ENCODE assay signal across 8 cellular contexts in genomic region chr6:38639498-38640215, GRCh38.
A peak's percentile ranks its signal among the peaks of the same experiment; 100 is the strongest.
DNase-seq lines count a peak whose midpoint lies in the region; ATAC-seq and TF ChIP-seq lines count a peak whose summit lies in the region.

TSS of gene BTBD9 (minus strand) at chr6:38639929.

- H3K27ac ChIP-seq in HL-60 (replicated peaks) (peak within 1 kb of the TSS; percentile 72), OCI-LY1 (ENCODE audit: low read depth, low read length, poor library complexity, severe bottlenecking) (no peak within 1 kb of the TSS), mucosa of rectum (ENCODE audit: low read depth in 2 of 2, low read length in 2 of 2) (peak within 1 kb of the TSS; percentile 89 to 91)

- no peaks in the 10 kb centered on the region for H3K79me2 ChIP-seq in OCI-LY1 (ENCODE audit: insufficient read depth, low read length)

- H3K4me1 ChIP-seq in OCI-LY1 (ENCODE audit: insufficient read depth, low read length, severe bottlenecking) = peaks cover 17% of the 10 kb centered on the region
- peaks cover 14 to 26% of the 10 kb centered on the region in 2 donors for H3K4me1 ChIP-seq in mucosa of rectum (ENCODE audit: control insufficient read depth in 2 of 2, insufficient read depth in 2 of 2, low read length in 2 of 2)

- H3K4me3 ChIP-seq in HL-60 (replicated peaks; ENCODE audit: insufficient read depth, low read length) (peak within 1 kb of the TSS; percentile 95), OCI-LY1 (ENCODE audit: low read depth, low read length, poor library complexity, severe bottlenecking) (peak within 1 kb of the TSS; percentile 87), mucosa of rectum (ENCODE audit: low read length in 2 of 2) (peak within 1 kb of the TSS; percentile 97)

- peak within 1 kb of the TSS; percentile 65 for H3K9ac ChIP-seq in OCI-LY1 (ENCODE audit: low read length)
- peak within 1 kb of the TSS; percentile 90 to 92 for H3K9ac ChIP-seq in mucosa of rectum (ENCODE audit: low read depth in 1 of 2, low read length in 2 of 2)

- no peaks in the 10 kb centered on the region for H3K36me3 ChIP-seq in OCI-LY1 (ENCODE audit: insufficient read depth, low read length)
- H3K36me3 ChIP-seq in mucosa of rectum (ENCODE audit: control insufficient read depth in 2 of 2, insufficient read depth in 2 of 2, low read length in 2 of 2) = no peaks in the 10 kb centered on the region

- no peaks in the 10 kb centered on the region for H3F3A ChIP-seq in OCI-LY1 (ENCODE audit: insufficient read depth, low read length)

- H3K9me3 ChIP-seq in OCI-LY1 (ENCODE audit: low read length) (no peaks in the 10 kb centered on the region), mucosa of rectum (ENCODE audit: control insufficient read depth in 2 of 2, low read length in 2 of 2) (no peaks in the 10 kb centered on the region)

- H3K27me3 ChIP-seq in HL-60 (ENCODE audit: insufficient read depth, poor library complexity, severe bottlenecking) = no peaks in the 10 kb centered on the region
- no peaks in the 10 kb centered on the region for H3K27me3 ChIP-seq in OCI-LY1 (ENCODE audit: insufficient read depth, low read length)
- no peaks in the 10 kb centered on the region for H3K27me3 ChIP-seq in mucosa of rectum (ENCODE audit: control insufficient read depth in 2 of 2, insufficient read depth in 2 of 2, low read length in 2 of 2)

- H2AFZ ChIP-seq in OCI-LY1 (ENCODE audit: low read length) = peak within 1 kb of the TSS; percentile 28

- DNase-seq in COLO829 (ENCODE audit: low spot score) (peak; percentile 73), HL-60 (ENCODE audit: low read depth in 1 of 2, low spot score in 1 of 2) (peak; percentile 53 to 66), activated T-cell treated with anti-CD3 and anti-CD28 coated beads for 4 hours (peak; percentile 60), erythroblast (lab: John Stamatoyannopoulos, UW) (peak; percentile 85 to 86)
- peak; percentile 87 for DNase-seq in stimulated activated CD8-positive, alpha-beta memory T cell treated with anti-CD3 and anti-CD28 coated beads, Interleukin-4, amount 100 ng/mL, for 48 hours

- peak; percentile 34 for TF ChIP-seq POLR2A in erythroblast (IDR thresholded peaks at IDR 0.05; ENCODE audit: low read length)

- ATAC-seq in GM19455 (IDR thresholded peaks at IDR 0.05; ENCODE audit: unreplicated experiment) = peak; percentile 76

- H4K20me1 ChIP-seq in OCI-LY1 (ENCODE audit: insufficient read depth, low read length) = no peaks in the 10 kb centered on the region

- TF ChIP-seq CTCF in HL-60 (IDR thresholded peaks at IDR 0.05; ENCODE audit: insufficient read depth, low read length) (no peak), OCI-LY1 (IDR thresholded peaks at IDR 0.05; ENCODE audit: low read length) (no peak)

- H3K9me2 ChIP-seq in OCI-LY1 (ENCODE audit: low read depth, low read length) = no peaks in the 10 kb centered on the region

- H3K4me2 ChIP-seq in OCI-LY1 (ENCODE audit: low read length) = peak within 1 kb of the TSS; percentile 85
